In genomic region chr17:56499799-56500388, GRCh38 we compare ENCODE assay signal across 1 cellular context.
TF ChIP-seq lines count a peak whose summit lies in the region.

No MANE protein-coding gene starts in this region.

TF ChIP-seq in K562, 482 proteins besides CTCF, POLR2A, EP300 and RAD21 (continued from another document):
- no peak for TF ChIP-seq ZNF512 (tag; IDR thresholded peaks at IDR 0.05)
- no peak for TF ChIP-seq TFAP4 (CRISPR knock-in tag; IDR thresholded peaks at IDR 0.05; ENCODE audit: borderline replicate concordance)
TF ChIP-seq in K562: peak in this region for 0.
